ENCODE assay signal across 1 cellular context in the genomic region with DNA sequence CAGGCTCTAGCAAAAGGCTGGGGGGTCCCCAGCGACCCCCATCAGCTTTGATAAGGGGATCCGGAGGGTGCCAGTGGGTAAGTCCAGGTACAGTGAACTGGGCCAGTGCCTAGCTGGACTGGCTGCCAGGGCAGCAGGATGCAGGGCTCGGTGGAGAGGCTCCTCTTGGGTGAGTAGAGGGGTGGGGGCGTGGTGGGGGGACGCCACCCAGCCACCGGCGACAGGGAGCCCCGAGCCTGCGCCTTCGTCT.
TF ChIP-seq lines count a peak whose summit lies in the region.

No MANE protein-coding gene starts in this region.

TF ChIP-seq in liver, 16 proteins besides CTCF, POLR2A, EP300 and RAD21 (continued from another document):
- TF ChIP-seq, protein P1, sequence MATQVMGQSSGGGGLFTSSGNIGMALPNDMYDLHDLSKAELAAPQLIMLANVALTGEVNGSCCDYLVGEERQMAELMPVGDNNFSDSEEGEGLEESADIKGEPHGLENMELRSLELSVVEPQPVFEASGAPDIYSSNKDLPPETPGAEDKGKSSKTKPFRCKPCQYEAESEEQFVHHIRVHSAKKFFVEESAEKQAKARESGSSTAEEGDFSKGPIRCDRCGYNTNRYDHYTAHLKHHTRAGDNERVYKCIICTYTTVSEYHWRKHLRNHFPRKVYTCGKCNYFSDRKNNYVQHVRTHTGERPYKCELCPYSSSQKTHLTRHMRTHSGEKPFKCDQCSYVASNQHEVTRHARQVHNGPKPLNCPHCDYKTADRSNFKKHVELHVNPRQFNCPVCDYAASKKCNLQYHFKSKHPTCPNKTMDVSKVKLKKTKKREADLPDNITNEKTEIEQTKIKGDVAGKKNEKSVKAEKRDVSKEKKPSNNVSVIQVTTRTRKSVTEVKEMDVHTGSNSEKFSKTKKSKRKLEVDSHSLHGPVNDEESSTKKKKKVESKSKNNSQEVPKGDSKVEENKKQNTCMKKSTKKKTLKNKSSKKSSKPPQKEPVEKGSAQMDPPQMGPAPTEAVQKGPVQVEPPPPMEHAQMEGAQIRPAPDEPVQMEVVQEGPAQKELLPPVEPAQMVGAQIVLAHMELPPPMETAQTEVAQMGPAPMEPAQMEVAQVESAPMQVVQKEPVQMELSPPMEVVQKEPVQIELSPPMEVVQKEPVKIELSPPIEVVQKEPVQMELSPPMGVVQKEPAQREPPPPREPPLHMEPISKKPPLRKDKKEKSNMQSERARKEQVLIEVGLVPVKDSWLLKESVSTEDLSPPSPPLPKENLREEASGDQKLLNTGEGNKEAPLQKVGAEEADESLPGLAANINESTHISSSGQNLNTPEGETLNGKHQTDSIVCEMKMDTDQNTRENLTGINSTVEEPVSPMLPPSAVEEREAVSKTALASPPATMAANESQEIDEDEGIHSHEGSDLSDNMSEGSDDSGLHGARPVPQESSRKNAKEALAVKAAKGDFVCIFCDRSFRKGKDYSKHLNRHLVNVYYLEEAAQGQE (IDR thresholded peaks at IDR 0.05): no peak
- no peak for TF ChIP-seq NR2F2 (IDR thresholded peaks at IDR 0.05)
